ENCODE assay signal across 20 cellular contexts in genomic region chr1:17911789-17912188, GRCh38.
"Had no signal": no experiment of that assay in that cellular context is flagged by ENCODE, and none has a peak within 500 bp of the region (broad histone marks: within the 10 kb centered on the region; RNA-seq: fewer than 3 reads in every experiment).

No MANE protein-coding gene starts in this region.

- H3K4me3 ChIP-seq: esophagus squamous epithelium, gastrocnemius medialis, heart right ventricle, left lung, lower lobe of right lung, mucosa of descending colon had no signal

- H3K36me3 ChIP-seq: esophagus squamous epithelium, gastrocnemius medialis, heart right ventricle, left lung, lower lobe of right lung had no signal

- DNase-seq: cortex of kidney; effector CD8-positive, alpha-beta T cell; effector memory CD8-positive, alpha-beta T cell; erythroblast; esophagus squamous epithelium; foreskin fibroblast; foreskin melanocyte; gastrocnemius medialis; glutamatergic neuron; heart right ventricle; hippocampal formation; left cardiac atrium; left lung; left ventricle myocardium superior; lower lobe of right lung; mesenchymal stem cell; mucosa of descending colon; naive B cell had no signal

- ATAC-seq: effector memory CD8-positive, alpha-beta T cell; esophagus mucosa; gastrocnemius medialis; heart right ventricle; left cardiac atrium; left lung; left ventricle myocardium superior; lower lobe of right lung; mucosa of descending colon had no signal

- H3K9me3 ChIP-seq: esophagus squamous epithelium, gastrocnemius medialis, heart right ventricle, left lung, lower lobe of right lung, mucosa of descending colon had no signal

- H3K27ac ChIP-seq: epithelial cell of prostate, esophagus squamous epithelium, gastrocnemius medialis, heart right ventricle, left lung, lower lobe of right lung had no signal

- H3K4me1 ChIP-seq: esophagus squamous epithelium, gastrocnemius medialis, heart right ventricle, left lung, lower lobe of right lung had no signal
